ENCODE assay signal across 1 cellular context in genomic region chr11:64887234-64887756, GRCh38.
TF ChIP-seq lines count a peak whose summit lies in the region.

No MANE protein-coding gene starts in this region.

TF ChIP-seq in IMR-90, 13 proteins besides CTCF, POLR2A, EP300 and RAD21:
- TF ChIP-seq ELK1 (IDR thresholded peaks at IDR 0.05; ENCODE audit: borderline replicate concordance, low read depth, low read length) (no peak), NFE2L2 (IDR thresholded peaks at IDR 0.05; ENCODE audit: low read depth, low read length) (no peak)
